In the genomic region with DNA sequence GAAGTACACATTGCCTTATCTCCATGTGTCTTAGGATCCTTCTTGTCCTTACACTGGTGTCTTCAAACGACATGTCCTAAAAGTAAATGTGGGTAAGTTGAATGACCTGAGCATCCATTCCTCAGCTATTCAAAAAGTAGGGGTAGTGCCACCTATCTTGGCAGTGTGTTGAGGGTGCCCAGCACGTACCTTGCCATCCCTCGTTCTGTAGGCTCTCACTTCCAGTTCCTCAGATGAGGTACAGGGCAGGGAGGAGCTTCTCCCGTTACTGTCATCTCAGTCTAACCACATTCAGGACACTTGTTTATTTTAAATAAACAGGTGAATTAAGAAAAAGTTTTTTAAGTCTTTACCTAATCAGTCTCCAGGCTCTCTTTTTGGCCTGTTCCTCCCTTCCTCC, we compare ENCODE assay signal across 25 cellular contexts. TPM values are rescaled to one million over a fixed set of nuclear protein-coding genes. Genes with fewer than 3 reads are reported as not detected.
DNase-seq lines count a peak whose midpoint lies in the region; ATAC-seq and TF ChIP-seq lines count a peak whose summit lies in the region.
"Had no signal": no experiment of that assay in that cellular context is flagged by ENCODE, and none has a peak within 500 bp of the region (broad histone marks: within the 10 kb centered on the region; RNA-seq: fewer than 3 reads in every experiment).

No MANE protein-coding gene starts in this region.

- no peak overlapping the region for H3K9ac ChIP-seq in H9 (ENCODE audit: extremely low read depth, insufficient read length, low read length)
- H3K9ac ChIP-seq: BLaER1 had no signal

- H3T11ph ChIP-seq in H9 (ENCODE audit: low read length), result no peak overlapping the region

- H2AK5ac ChIP-seq in H9 (ENCODE audit: insufficient read length, low read length), result no peak overlapping the region

- TF ChIP-seq CTCF in H9 (conservative IDR thresholded peaks at IDR 0.05) (no peak), RWPE1 (conservative IDR thresholded peaks at IDR 0.05; ENCODE audit: low read depth) (no peak), osteoblast (IDR thresholded peaks at IDR 0.05; ENCODE audit: extremely low read depth, low read depth, low read length) (no peak)

- DNase-seq in H9 (no peak), RWPE1 (ENCODE audit: low spot score) (no peak), epidermal melanocyte (ENCODE audit: insufficient read length, low spot score) (peak; percentile 9), osteoblast (ENCODE audit: insufficient read length, low spot score, missing footprints) (peak; percentile 73), NOMO-1 treated with dmso at 0.1 percent for 144 hours (lab: John Stamatoyannopoulos, UW; ENCODE audit: unreplicated experiment) (no peak)
- DNase-seq in activated naive CD4-positive, alpha-beta T cell treated with anti-CD3 and anti-CD28 coated beads, Interleukin-2, amount 50 U/mL, for 72 hours (ENCODE audit: low spot score in 2 of 2), result no peak
- DNase-seq: 8988T; ACHN; BE2C; C1 segment of cervical spinal cord; CD4-positive, alpha-beta memory T cell; CD4-positive, CD25-positive, alpha-beta regulatory T cell; CD8-positive, alpha-beta memory T cell; COR-L47; DMS 273 treated with DMSO at 0.1 percent for 48 hours; DMS153; DMS53; DMS79; DND-41; EL; GDM1 had no signal

- H2AFZ ChIP-seq in H9 (ENCODE audit: low read length) (no peak overlapping the region), osteoblast (ENCODE audit: low read length) (no peak overlapping the region)

- no peaks in the 10 kb centered on the region for H3K9me3 Mint-ChIP-seq in H9
- no peaks in the 10 kb centered on the region for H3K9me3 Mint-ChIP-seq in activated naive CD4-positive, alpha-beta T cell treated with anti-CD3 and anti-CD28 coated beads, Interleukin-2, amount 50 U/mL, for 72 hours
- no peaks in the 10 kb centered on the region for H3K9me3 Mint-ChIP-seq in stimulated activated memory B cell treated with anti-CD40 and anti-IgM and Interleukin-4, amounts not matched to agents 10 μg/mL and 1 μg/mL and 100 μg/mL, for 72 hours
- H3K9me3 Mint-ChIP-seq: CD14-positive monocyte; CD4-positive, CD25-positive, alpha-beta regulatory T cell; CD8-positive, alpha-beta memory T cell had no signal

- H3K27me3 ChIP-seq in H9 (ENCODE audit: insufficient read depth, low read length) (no peaks in the 10 kb centered on the region), osteoblast (ENCODE audit: insufficient read depth, low read length) (no peaks in the 10 kb centered on the region)
- H3K27me3 ChIP-seq: BE2C, BLaER1 had no signal

- no peak overlapping the region for H3K4ac ChIP-seq in H9 (ENCODE audit: low read depth, low read length)

- no peak overlapping the region for H4K5ac ChIP-seq in H9 (ENCODE audit: insufficient read length, low read depth, low read length)

- no peak overlapping the region for H4K91ac ChIP-seq in H9 (ENCODE audit: insufficient read length, low read depth, low read length)

- H3K56ac ChIP-seq in H9 (ENCODE audit: insufficient read length, low read depth, low read length), result peak overlapping the region; percentile 56

- no peaks in the 10 kb centered on the region for H3K4me1 ChIP-seq in H9 (ENCODE audit: insufficient read depth, low read length)
- no peaks in the 10 kb centered on the region for H3K4me1 ChIP-seq in osteoblast (ENCODE audit: insufficient read depth, low read length)
- H3K4me1 ChIP-seq: BE2C had no signal

- ATAC-seq in activated naive CD4-positive, alpha-beta T cell treated with anti-CD3 and anti-CD28 coated beads, Interleukin-2, amount 50 U/mL, for 72 hours, result no peak
- no peak for ATAC-seq in HG03432 (IDR thresholded peaks at IDR 0.05; ENCODE audit: unreplicated experiment)
- no peak for ATAC-seq in stimulated activated memory B cell treated with anti-CD40 and anti-IgM and Interleukin-4, amounts not matched to agents 10 μg/mL and 1 μg/mL and 100 μg/mL, for 72 hours

- no peak overlapping the region for H3K4me3 Mint-ChIP-seq in H9
- H3K4me3 Mint-ChIP-seq in stimulated activated memory B cell treated with anti-CD40 and anti-IgM and Interleukin-4, amounts not matched to agents 10 μg/mL and 1 μg/mL and 100 μg/mL, for 72 hours, result no peak overlapping the region
- H3K4me3 Mint-ChIP-seq: CD14-positive monocyte; CD4-positive, alpha-beta memory T cell; CD4-positive, CD25-positive, alpha-beta regulatory T cell; CD8-positive, alpha-beta memory T cell had no signal

- H3K79me2 ChIP-seq in H9 (ENCODE audit: insufficient read depth, low read length) (no peaks in the 10 kb centered on the region), osteoblast (ENCODE audit: insufficient read depth, low read length) (no peaks in the 10 kb centered on the region)

- H3K9me3 ChIP-seq in H9 (ENCODE audit: control insufficient read depth, low read depth, low read length) (no peaks in the 10 kb centered on the region), osteoblast (ENCODE audit: low read depth, low read length) (no peaks in the 10 kb centered on the region)
- H3K9me3 ChIP-seq: BE2C, BLaER1 had no signal

- H3K79me1 ChIP-seq in H9 (ENCODE audit: insufficient read depth, low read depth, low read length, poor library complexity, severe bottlenecking), result no peaks in the 10 kb centered on the region

- no peak overlapping the region for H3K4me3 ChIP-seq in osteoblast (ENCODE audit: insufficient read depth, low read length)
- H3K4me3 ChIP-seq: BLaER1 had no signal

- H4K20me1 ChIP-seq in H9 (ENCODE audit: control insufficient read depth, insufficient read depth, insufficient read length) (no peaks in the 10 kb centered on the region), osteoblast (ENCODE audit: insufficient read depth, low read length) (peaks cover 12% of the 10 kb centered on the region)

- H3K4me1 Mint-ChIP-seq in H9, result no peaks in the 10 kb centered on the region
- H3K4me1 Mint-ChIP-seq in stimulated activated memory B cell treated with anti-CD40 and anti-IgM and Interleukin-4, amounts not matched to agents 10 μg/mL and 1 μg/mL and 100 μg/mL, for 72 hours, result no peaks in the 10 kb centered on the region
- H3K4me1 Mint-ChIP-seq: CD14-positive monocyte had no signal

- H3K4me2 ChIP-seq in H9 (ENCODE audit: insufficient read depth, insufficient read length, low read length), result no peak overlapping the region
- no peak overlapping the region for H3K4me2 ChIP-seq in osteoblast (ENCODE audit: insufficient read depth, low read length)
- H3K4me2 ChIP-seq: BLaER1 had no signal

- POLR2A ChIA-PET in RWPE1 (lab: Yijun Ruan, JAX; ENCODE audit: low non-redundant PET), result interaction anchor here (0.6 kb wide), 1 partner anchor 16 kb away, joined by 3 read pairs; no protein-coding TSS in a partner anchor

- no peak overlapping the region for H2BK15ac ChIP-seq in H9 (ENCODE audit: low read depth, low read length)

- no CpG with 5 or more reads among the region's 4 CpGs for WGBS in H9 (ENCODE audit: extremely low coverage, insufficient read length, low lambda C conversion rate)

- H3K27ac ChIP-seq in H9 (ENCODE audit: insufficient read length, low read depth, low read length) (no peak overlapping the region), RWPE1 (0 out of 2 replicates have a peak overlapping the region, but pooled peaks have one; percentile 90), osteoblast (ENCODE audit: low read depth, low read length) (no peak overlapping the region)
- H3K27ac ChIP-seq: BLaER1 had no signal

- peaks cover 41 to 75% (median 59%) of the 10 kb centered on the region in 3 experiments for H3K36me3 Mint-ChIP-seq in H9 (ENCODE audit: insufficient read depth in 1 of 3, low read depth in 3 of 3)
- peaks cover 11 to 14% of the 10 kb centered on the region in 2 donors for H3K36me3 Mint-ChIP-seq in activated naive CD4-positive, alpha-beta T cell treated with anti-CD3 and anti-CD28 coated beads, Interleukin-2, amount 50 U/mL, for 72 hours
- H3K36me3 Mint-ChIP-seq in stimulated activated memory B cell treated with anti-CD40 and anti-IgM and Interleukin-4, amounts not matched to agents 10 μg/mL and 1 μg/mL and 100 μg/mL, for 72 hours, result peaks cover 77% of the 10 kb centered on the region

- no peak overlapping the region for H2BK12ac ChIP-seq in H9 (ENCODE audit: insufficient read length, low read depth, low read length)

- no peaks in the 10 kb centered on the region for H3K23me2 ChIP-seq in H9 (ENCODE audit: insufficient read length, low read depth, low read length, poor library complexity, severe bottlenecking)

- H3K27ac Mint-ChIP-seq in H9, result no peak overlapping the region
- H3K27ac Mint-ChIP-seq in activated naive CD4-positive, alpha-beta T cell treated with anti-CD3 and anti-CD28 coated beads, Interleukin-2, amount 50 U/mL, for 72 hours, result no peak overlapping the region
- no peak overlapping the region for H3K27ac Mint-ChIP-seq in stimulated activated memory B cell treated with anti-CD40 and anti-IgM and Interleukin-4, amounts not matched to agents 10 μg/mL and 1 μg/mL and 100 μg/mL, for 72 hours
- H3K27ac Mint-ChIP-seq: CD8-positive, alpha-beta memory T cell had no signal

- no peaks in the 10 kb centered on the region; the same call in 1 of the 2 replicates for H3K27me3 Mint-ChIP-seq in H9 (ENCODE audit: low read depth)
- H3K27me3 Mint-ChIP-seq in stimulated activated memory B cell treated with anti-CD40 and anti-IgM and Interleukin-4, amounts not matched to agents 10 μg/mL and 1 μg/mL and 100 μg/mL, for 72 hours, result no peaks in the 10 kb centered on the region
- H3K27me3 Mint-ChIP-seq: CD4-positive, alpha-beta memory T cell; CD4-positive, CD25-positive, alpha-beta regulatory T cell; CD8-positive, alpha-beta memory T cell had no signal

- H2BK20ac ChIP-seq in H9 (ENCODE audit: low read depth, low read length, poor library complexity, severe bottlenecking), result no peak overlapping the region

- no peak overlapping the region for H3K18ac ChIP-seq in H9 (ENCODE audit: insufficient read length, low read depth, low read length)

- CTCF ChIA-PET in RWPE1 (lab: Yijun Ruan, JAX), result interaction anchor here (0.9 kb wide), 1 partner anchor 89 kb away, joined by 3 read pairs; no protein-coding TSS in a partner anchor

- H3K14ac ChIP-seq in H9 (ENCODE audit: insufficient read depth, low read length), result no peak overlapping the region

- H4K8ac ChIP-seq in H9 (replicated peaks; ENCODE audit: insufficient read length, low read depth, low read length), result no peak overlapping the region

- H3K36me3 ChIP-seq in osteoblast (ENCODE audit: insufficient read depth, low read length), result peaks cover 79% of the 10 kb centered on the region

- no peak overlapping the region for H3K23ac ChIP-seq in H9 (ENCODE audit: insufficient read length, low read depth, low read length)

- no peak overlapping the region for H2BK5ac ChIP-seq in H9 (ENCODE audit: insufficient read length, low read length)

- H2BK120ac ChIP-seq in H9 (ENCODE audit: low read depth, low read length, poor library complexity, severe bottlenecking), result no peak overlapping the region

RNA-seq across cellular contexts. Expression of a gene that starts 13.0 kb away (rescaled TPM):
- total RNA-seq in H9 (2021) (68.5 and 78.1 TPM in 2 replicates), osteoblast (33.9 and 36.9 TPM in 2 replicates)
- 10 to 100 TPM; 91.8 to 97.9 TPM for total RNA-seq in activated naive CD4-positive, alpha-beta T cell treated with anti-CD3 and anti-CD28 coated beads, Interleukin-2, amount 50 U/mL, for 72 hours

RNA-seq across cellular contexts. Expression of a gene that starts 13.1 kb away (rescaled TPM):
- total RNA-seq in H9 (2021), result 8.1 and 8.7 TPM in 2 replicates
- total RNA-seq in osteoblast, result 2.9 TPM in 2 replicates
- total RNA-seq in activated naive CD4-positive, alpha-beta T cell treated with anti-CD3 and anti-CD28 coated beads, Interleukin-2, amount 50 U/mL, for 72 hours, result 1 to 10 TPM; 3.7 to 7.5 TPM

RNA-seq across cellular contexts. Expression of a gene that starts 23.1 kb away (rescaled TPM):
- total RNA-seq in H9 (2021), result 9.3 and 10.1 TPM in 2 replicates
- 15.9 and 17.4 TPM in 2 replicates for total RNA-seq in osteoblast
- 10 to 100 TPM in 1 of 2 donors, 1 to 10 TPM in 1; 8.8 to 14.0 TPM for total RNA-seq in activated naive CD4-positive, alpha-beta T cell treated with anti-CD3 and anti-CD28 coated beads, Interleukin-2, amount 50 U/mL, for 72 hours

RNA-seq across cellular contexts. Expression of a gene that starts 28.7 kb away (rescaled TPM):
- total RNA-seq in H9 (2021), result 0.85 and 1.3 TPM in 2 replicates
- total RNA-seq in osteoblast, result 5.8 and 5.9 TPM in 2 replicates
- total RNA-seq in activated naive CD4-positive, alpha-beta T cell treated with anti-CD3 and anti-CD28 coated beads, Interleukin-2, amount 50 U/mL, for 72 hours, result under 1 TPM in 1 of 2 donors, not detected in 1; 0.95 TPM
- total RNA-seq: CD4-positive, alpha-beta memory T cell had no signal

RNA-seq across cellular contexts. Expression of a gene that starts 42.2 kb away (rescaled TPM):
- total RNA-seq in H9 (2021), result 29.4 and 34.4 TPM in 2 replicates
- total RNA-seq in osteoblast, result 6.5 and 8.7 TPM in 2 replicates
- 10 to 100 TPM; 17.3 to 18.1 TPM for total RNA-seq in activated naive CD4-positive, alpha-beta T cell treated with anti-CD3 and anti-CD28 coated beads, Interleukin-2, amount 50 U/mL, for 72 hours

Comparison
In these comparisons a context has a peak if more than half of its experiments do, and no peak if none do; other contexts are left out.
1. DNase-seq: peak in epidermal melanocyte (single experiment) and osteoblast (single experiment); none in H9 (single experiment), RWPE1 (single experiment), NOMO-1 treated with dmso at 0.1 percent for 144 hours (single experiment) and activated naive CD4-positive, alpha-beta T cell treated with anti-CD3 and anti-CD28 coated beads, Interleukin-2, amount 50 U/mL, for 72 hours (0 of 2).